20 cellular contexts compared by ENCODE assay signal in the genomic region with DNA sequence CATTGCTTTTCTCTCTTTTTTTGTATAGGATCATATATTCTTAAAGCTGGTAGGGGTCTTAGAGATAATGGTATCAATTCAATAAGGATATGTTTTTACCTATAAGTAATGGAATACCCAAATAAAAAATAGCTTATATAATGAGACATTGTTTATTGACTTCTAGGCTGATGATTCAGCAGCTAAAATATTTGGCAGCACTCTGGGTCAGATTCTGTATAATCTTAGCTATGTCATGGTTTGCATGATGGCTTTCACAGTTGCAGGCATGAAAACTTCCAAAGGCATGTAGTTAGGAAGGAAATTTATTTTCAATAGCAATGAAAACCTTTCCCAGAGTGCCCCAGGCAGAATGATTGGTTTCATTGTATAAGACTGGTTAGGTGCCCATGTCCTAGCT. TPM values are rescaled to one million over a fixed set of nuclear protein-coding genes. Genes with fewer than 3 reads are reported as not detected.
DNase-seq lines count a peak whose midpoint lies in the region; ATAC-seq and TF ChIP-seq lines count a peak whose summit lies in the region.
"Had no signal": no experiment of that assay in that cellular context is flagged by ENCODE, and none has a peak within 500 bp of the region (broad histone marks: within the 10 kb centered on the region; RNA-seq: fewer than 3 reads in every experiment).

No MANE protein-coding gene starts in this region.

- no peak for TF ChIP-seq RAD21 in IMR-90 (IDR thresholded peaks at IDR 0.05; ENCODE audit: low read length)

- no peak overlapping the region for H3K9ac ChIP-seq in IMR-90 (ENCODE audit: low read depth, low read length)
- H3K9ac ChIP-seq in mammary epithelial cell (ENCODE audit: insufficient read depth, low read length), result no peak overlapping the region

- no TSS peak for BruUV-seq in IMR-90 (replicated peaks; lab: Mats Ljungman, UMichigan)
- BruUV-seq in mammary epithelial cell (replicated peaks; lab: Mats Ljungman, UMichigan), result no TSS peak

- H4K91ac ChIP-seq in IMR-90 (ENCODE audit: insufficient read depth, low read depth, low read length), result no peak overlapping the region

- POLR2A ChIA-PET in IMR-90 (lab: Charles Lee; ENCODE audit: unreplicated experiment) (no interaction called here), GM10248 (lab: Yijun Ruan, JAX) (no interaction called here)

- no peak overlapping the region for H2AK5ac ChIP-seq in IMR-90 (ENCODE audit: low read depth, low read length)

- no peaks in the 10 kb centered on the region for H3K9me1 ChIP-seq in IMR-90 (ENCODE audit: insufficient read depth, low read length)

- no peak overlapping the region for H3K23ac ChIP-seq in IMR-90 (ENCODE audit: low read depth, low read length)

- H4K8ac ChIP-seq in IMR-90 (ENCODE audit: low read depth in 2 of 2, low read length in 2 of 2), result no peak overlapping the region

- H3K27ac ChIP-seq in IMR-90 (ENCODE audit: insufficient read depth, low read length) (no peak overlapping the region), mammary epithelial cell (ENCODE audit: insufficient read depth, low read depth, low read length) (no peak overlapping the region)
- H3K27ac ChIP-seq: upper lobe of right lung had no signal

- no peak overlapping the region for H4K5ac ChIP-seq in IMR-90 (ENCODE audit: low read depth, low read length)

- in situ Hi-C loops in IMR-90 (cut with MboI; ENCODE audit: low sequenced_read_pairs), result no loop called here
- in situ Hi-C loops in mammary epithelial cell (cut with MboI; ENCODE audit: low sequenced_read_pairs in 2 of 2), result no loop called here
- in situ Hi-C loops in G401 (cut with HindIII; ENCODE audit: low sequenced_read_pairs), result no loop called here

- TF ChIP-seq CTCF in IMR-90 (conservative IDR thresholded peaks at IDR 0.05; ENCODE audit: low read depth, low read length) (no peak), mammary epithelial cell (conservative IDR thresholded peaks at IDR 0.05 in 1 of 2, IDR thresholded peaks at IDR 0.05 in 1 of 2; ENCODE audit: extremely low read depth in 1 of 2, insufficient read depth in 1 of 2, low read depth in 1 of 2, low read length in 2 of 2) (no peak), GM10248 (IDR thresholded peaks at IDR 0.05; ENCODE audit: control extremely low read depth, extremely low read depth, low read depth, missing control alignments) (no peak)

- H3K18ac ChIP-seq in IMR-90 (ENCODE audit: low read depth, low read length), result no peak overlapping the region

- no peaks in the 10 kb centered on the region for H3K79me1 ChIP-seq in IMR-90 (ENCODE audit: low read depth in 1 of 2, low read length in 2 of 2)

- no peak overlapping the region for H3K4ac ChIP-seq in IMR-90 (ENCODE audit: low read depth, low read length)

- no peak overlapping the region for H2AK9ac ChIP-seq in IMR-90 (replicated peaks; ENCODE audit: low read depth, low read length, poor library complexity)

- no peaks in the 10 kb centered on the region for H3K79me2 ChIP-seq in mammary epithelial cell (ENCODE audit: insufficient read depth, low read length)

- H3K56ac ChIP-seq in IMR-90 (ENCODE audit: extremely low read depth, insufficient read depth, low read length), result no peak overlapping the region

- ATAC-seq in IMR-90 (ENCODE audit: low read depth) (peak; percentile 90), GM18505 (IDR thresholded peaks at IDR 0.05; ENCODE audit: unreplicated experiment) (no peak)
- ATAC-seq: activated CD8-positive, alpha-beta T cell treated with anti-CD3 and anti-CD28 coated beads, Interleukin-2, amount 10 ng/mL, durations not matched to agents 7 days and 5 days; upper lobe of right lung had no signal

- H3K27me3 ChIP-seq in IMR-90 (ENCODE audit: control insufficient read depth, insufficient read depth, low read length) (peaks cover 5% of the 10 kb centered on the region; the same call in 1 of the 2 replicates), mammary epithelial cell (ENCODE audit: insufficient read depth, low read length) (no peaks in the 10 kb centered on the region)
- H3K27me3 ChIP-seq: upper lobe of right lung had no signal

- H4K20me1 ChIP-seq in IMR-90 (ENCODE audit: insufficient read depth, low read length) (no peaks in the 10 kb centered on the region), mammary epithelial cell (ENCODE audit: insufficient read depth, low read length) (no peaks in the 10 kb centered on the region)

- H2BK15ac ChIP-seq in IMR-90 (ENCODE audit: low read depth, low read length), result no peak overlapping the region

- H2AFZ ChIP-seq in IMR-90 (replicated peaks; ENCODE audit: low read length, poor library complexity) (no peak overlapping the region), mammary epithelial cell (ENCODE audit: low read depth, low read length) (no peak overlapping the region)

- H2BK120ac ChIP-seq in IMR-90 (ENCODE audit: low read depth, low read length), result no peak overlapping the region

- CTCF ChIA-PET in IMR-90 (lab: Yijun Ruan, JAX) (no interaction called here), mammary epithelial cell (lab: Charles Lee; ENCODE audit: low non-redundant PET) (no interaction called here), GM10248 (lab: Yijun Ruan, JAX) (interaction anchor here (0.9 to 1.9 kb wide), 3 partner anchors 9 to 18 kb away, joined by 3 to 4 read pairs (median 3); no protein-coding TSS in a partner anchor)

- DNase-seq in AG20443 (ENCODE audit: low spot score) (peak; percentile 72), IMR-90 (peak; percentile 74), mammary epithelial cell (peak; percentile 38), iris pigment epithelial cell (ENCODE audit: low read depth) (peak; percentile 78), NCI-H128 (lab: John Stamatoyannopoulos, UW; ENCODE audit: unreplicated experiment) (no peak), GM10248 (ENCODE audit: extremely low spot score) (no peak), G401 (ENCODE audit: low spot score) (no peak)
- DNase-seq: activated CD8-positive, alpha-beta T cell treated with anti-CD3 and anti-CD28 coated beads, Interleukin-2, amount 10 ng/mL, durations not matched to agents 7 days and 5 days; effector memory CD4-positive, alpha-beta T cell; glutamatergic neuron; Karpas-422; NCI-H187; NCI-H510A treated with DMSO at 0.1 percent for 48 hours; stimulated activated naive CD4-positive, alpha-beta T cell; upper lobe of right lung had no signal

- H3K9me3 ChIP-seq in IMR-90 (ENCODE audit: control insufficient read depth, insufficient read depth, low read length) (no peaks in the 10 kb centered on the region), mammary epithelial cell (replicated peaks; ENCODE audit: insufficient read depth, low read length) (peaks cover under 1% of the 10 kb centered on the region)
- H3K9me3 ChIP-seq: HAP-1, upper lobe of right lung had no signal

- H3K14ac ChIP-seq in IMR-90 (replicated peaks; ENCODE audit: low read depth, low read length), result no peak overlapping the region

- TF ChIP-seq POLR2A in IMR-90 (IDR thresholded peaks at IDR 0.05; ENCODE audit: low read depth, low read length) (no peak), GM18505 (IDR thresholded peaks at IDR 0.05; ENCODE audit: borderline replicate concordance, extremely low read depth, insufficient read depth, insufficient read length) (no peak)

- H3K4me2 ChIP-seq in IMR-90 (ENCODE audit: low read depth, low read length) (no peak overlapping the region; the same call in 1 of the 2 replicates), mammary epithelial cell (ENCODE audit: insufficient read depth, low read depth, low read length) (peak overlapping the region; percentile 18)
- H3K4me2 ChIP-seq: smooth muscle cell had no signal

- H2BK20ac ChIP-seq in IMR-90 (ENCODE audit: low read depth, low read length), result no peak overlapping the region

- H3K36me3 ChIP-seq in IMR-90 (ENCODE audit: control insufficient read depth, insufficient read depth, low read length), result no peaks in the 10 kb centered on the region
- H3K36me3 ChIP-seq in mammary epithelial cell (ENCODE audit: insufficient read depth, low read length), result no peaks in the 10 kb centered on the region
- H3K36me3 ChIP-seq: HAP-1, upper lobe of right lung had no signal

- no peaks in the 10 kb centered on the region for H3K4me1 ChIP-seq in IMR-90 (ENCODE audit: control insufficient read depth, insufficient read depth, low read length)
- peaks cover 12% of the 10 kb centered on the region for H3K4me1 ChIP-seq in mammary epithelial cell (ENCODE audit: insufficient read depth, low read length)
- H3K4me1 ChIP-seq: HAP-1, upper lobe of right lung had no signal

- intact Hi-C loops in IMR-90 (cut with micrococcal nuclease) (no loop called here), mammary epithelial cell (cut with micrococcal nuclease) (no loop called here)

- H3K4me3 ChIP-seq in IMR-90 (ENCODE audit: insufficient read depth, low read depth, low read length) (no peak overlapping the region), mammary epithelial cell (replicated peaks in 1 of 3; ENCODE audit: insufficient read depth in 1 of 3, low read depth in 2 of 3, low read length in 3 of 3) (no peak overlapping the region)
- H3K4me3 ChIP-seq: HAP-1, smooth muscle cell, upper lobe of right lung had no signal

- H2BK5ac ChIP-seq in IMR-90 (ENCODE audit: low read depth, low read length, poor library complexity, severe bottlenecking), result no peak overlapping the region

- dilution Hi-C loops in IMR-90 (cut with HindIII; ENCODE audit: low sequenced_read_pairs, unreplicated experiment) (no loop called here), mammary epithelial cell (cut with HindIII; ENCODE audit: low sequenced_read_pairs) (no loop called here)

TF ChIP-seq in IMR-90, 13 proteins besides CTCF, POLR2A, EP300 and RAD21:
- TF ChIP-seq MXI1 (IDR thresholded peaks at IDR 0.05; ENCODE audit: borderline replicate concordance, low read depth, low read length), result no peak
- TF ChIP-seq CEBPB (IDR thresholded peaks at IDR 0.05; ENCODE audit: low read depth, low read length), result no peak
- TF ChIP-seq MAFK (IDR thresholded peaks at IDR 0.05; ENCODE audit: low read depth, low read length), result no peak
- TF ChIP-seq NFE2L2 (IDR thresholded peaks at IDR 0.05; ENCODE audit: low read depth, low read length), result no peak
- no peak for TF ChIP-seq BHLHE40 (IDR thresholded peaks at IDR 0.05; ENCODE audit: low read depth, low read length)
- no peak for TF ChIP-seq FOS (IDR thresholded peaks at IDR 0.05; ENCODE audit: low read depth, low read length)
- no peak for TF ChIP-seq MAZ (IDR thresholded peaks at IDR 0.05; ENCODE audit: borderline replicate concordance, low read depth, low read length)

RNA-seq across cellular contexts. Expression of a gene that starts 32.1 kb away (rescaled TPM):
- not detected in 2 replicates for total RNA-seq in IMR-90 (2012; rRNA removed)
- polyA plus RNA-seq in IMR-90 (2012; rRNA removed), result not detected in 2 replicates
- polyA plus RNA-seq in IMR-90 (2012; cell fraction: cytosol; rRNA removed), result not detected in 2 replicates
- polyA plus RNA-seq in IMR-90 (2012; cell fraction: nucleus; rRNA removed; ENCODE audit: low replicate concordance), result not detected in 2 replicates
- not detected for total RNA-seq in mammary epithelial cell
- polyA plus RNA-seq in mammary epithelial cell, result not detected
- polyA minus RNA-seq in mammary epithelial cell, result not detected
- 4.7 and 4.9 TPM in 2 replicates for total RNA-seq in G401 (2014; rRNA removed; shearing (Covaris generic))
- total RNA-seq: activated CD8-positive, alpha-beta T cell treated with anti-CD3 and anti-CD28 coated beads, Interleukin-2, amount 10 ng/mL, durations not matched to agents 7 days and 5 days; OCI-LY7; osteocyte; smooth muscle cell; upper lobe of right lung had no signal
- polyA plus RNA-seq: smooth muscle cell had no signal

Comparison
In these comparisons a context has a peak if more than half of its experiments do, and no peak if none do; other contexts are left out.
1. DNase-seq: peak in AG20443 (single experiment), IMR-90 (single experiment), mammary epithelial cell (single experiment) and iris pigment epithelial cell (single experiment); none in NCI-H128 (single experiment), GM10248 (single experiment) and G401 (single experiment).